Comparison of ENCODE assay signal across 9 cellular contexts in the genomic region with DNA sequence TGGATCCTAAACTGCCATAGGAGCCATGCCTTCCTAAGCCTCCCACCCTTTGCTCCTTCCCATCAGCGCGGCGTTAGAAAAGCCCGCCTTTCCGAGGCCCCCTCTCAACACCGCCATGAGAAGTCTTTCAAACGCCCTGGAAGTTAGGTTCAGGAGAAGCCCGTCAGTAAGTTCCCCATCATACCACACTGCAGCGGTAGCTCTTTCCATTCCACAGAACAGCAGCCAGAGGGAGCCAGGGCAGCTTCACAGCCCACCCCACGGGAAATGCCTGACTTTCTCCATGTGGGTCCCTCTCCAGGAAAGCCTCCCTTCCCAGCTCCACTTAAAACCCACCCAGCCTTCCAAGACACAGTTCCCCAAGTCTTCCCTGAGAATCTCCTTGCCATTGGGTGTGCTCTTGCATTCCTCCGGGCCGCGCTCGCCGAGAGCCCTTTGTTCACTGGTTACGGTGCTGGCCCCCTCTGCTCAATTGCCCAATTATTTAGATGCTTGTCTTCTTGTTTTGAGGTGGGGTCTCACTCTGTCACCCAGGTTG. TPM values are rescaled to one million over a fixed set of nuclear protein-coding genes. Genes with fewer than 3 reads are reported as not detected.
DNase-seq lines count a peak whose midpoint lies in the region; ATAC-seq and TF ChIP-seq lines count a peak whose summit lies in the region.
"Had no signal": no experiment of that assay in that cellular context is flagged by ENCODE, and none has a peak within 500 bp of the region (broad histone marks: within the 10 kb centered on the region; RNA-seq: fewer than 3 reads in every experiment).

No MANE protein-coding gene starts in this region.

- no peaks in the 10 kb centered on the region for H3K27me3 ChIP-seq in fibroblast of lung (ENCODE audit: control insufficient read depth, insufficient read depth, low read length)

- no peaks in the 10 kb centered on the region for H4K20me1 ChIP-seq in fibroblast of lung (ENCODE audit: control insufficient read depth, extremely low read depth, insufficient read depth, low read length)

- no peak overlapping the region for H3K9ac ChIP-seq in fibroblast of lung (ENCODE audit: insufficient read depth, low read length)
- H3K9ac ChIP-seq: KMS-11 had no signal

- no peak overlapping the region for H3K27ac ChIP-seq in fibroblast of lung (ENCODE audit: insufficient read depth, low read length)
- H3K27ac ChIP-seq: KMS-11 had no signal

- peak; percentile 45 to 72 for TF ChIP-seq CTCF in fibroblast of lung (conservative IDR thresholded peaks at IDR 0.05 in 1 of 2, IDR thresholded peaks at IDR 0.05 in 1 of 2; ENCODE audit: low read depth in 1 of 2, low read length in 2 of 2)

- H3K4me3 ChIP-seq in fibroblast of lung (replicated peaks in 1 of 4; ENCODE audit: control extremely low read depth in 1 of 4, insufficient read depth in 1 of 4, low read depth in 3 of 4, low read length in 4 of 4) = no peak overlapping the region

- H3K9me3 ChIP-seq in fibroblast of lung (ENCODE audit: control insufficient read depth, insufficient read depth, low read depth, low read length) = no peaks in the 10 kb centered on the region

- peak; percentile 35 for DNase-seq in ELR (ENCODE audit: low read depth)
- peak; percentile 7 for DNase-seq in SK-MEL-5 (ENCODE audit: low read depth, low spot score)
- DNase-seq in fibroblast of lung (ENCODE audit: low read depth in 2 of 2) = peak; percentile 31 to 57
- DNase-seq in pons (ENCODE audit: low spot score) = peak; percentile 57
- no peak for DNase-seq in LoVo (ENCODE audit: low spot score)
- no peak for DNase-seq in NCI-H2029 treated with DMSO at 0.1 percent for 48 hours (lab: John Stamatoyannopoulos, UW)

- H3K4me1 ChIP-seq in fibroblast of lung (ENCODE audit: control insufficient read depth, extremely low read depth, insufficient read depth, low read length) = peaks cover 5% of the 10 kb centered on the region

- peak overlapping the region; percentile 82 for H3K4me2 ChIP-seq in fibroblast of lung (ENCODE audit: extremely low read depth, insufficient read depth, low read length)

- ATAC-seq in HG02642 (IDR thresholded peaks at IDR 0.05; ENCODE audit: poor library complexity, unreplicated experiment) (no peak), HG02571 (IDR thresholded peaks at IDR 0.05; ENCODE audit: unreplicated experiment) (no peak)

- no peak overlapping the region for H2AFZ ChIP-seq in fibroblast of lung (ENCODE audit: low read length)

- in situ Hi-C loops in SK-MEL-5 (cut with HindIII; ENCODE audit: low pct_unique_long_range_greater_than_20kb, low sequenced_read_pairs) = no loop called here

- no peaks in the 10 kb centered on the region for H3K36me3 ChIP-seq in fibroblast of lung (ENCODE audit: control insufficient read depth, insufficient read depth, low read length)

- no peaks in the 10 kb centered on the region for H3K79me2 ChIP-seq in fibroblast of lung (ENCODE audit: control insufficient read depth, insufficient read depth, low read length)

RNA-seq across cellular contexts. Expression of a gene that starts 28.7 kb away (rescaled TPM):
- total RNA-seq in SK-MEL-5 (2014; rRNA removed; shearing (Covaris generic)) = 2.4 and 2.9 TPM in 2 replicates
- 4.2 and 6.0 TPM in 2 replicates for polyA plus RNA-seq in SK-MEL-5 (2015; cell fraction: cytosol; rRNA removed)
- polyA plus RNA-seq in SK-MEL-5 (2015; cell fraction: nucleus; rRNA removed) = 4.3 and 5.6 TPM in 2 replicates
- 19.5 and 22.3 TPM in 2 replicates for total RNA-seq in fibroblast of lung
- polyA plus RNA-seq in fibroblast of lung = 11.7 and 13.8 TPM in 2 replicates
- polyA plus RNA-seq in fibroblast of lung (2012) = 9.4 and 9.8 TPM in 2 replicates
- 11.9 and 13.1 TPM in 2 replicates for polyA minus RNA-seq in fibroblast of lung (ENCODE audit: low replicate concordance)

RNA-seq across cellular contexts. Expression of a gene that starts 44.9 kb away (rescaled TPM):
- total RNA-seq in SK-MEL-5 (2014; rRNA removed; shearing (Covaris generic)) = 45.1 and 49.1 TPM in 2 replicates
- 57.6 and 67.2 TPM in 2 replicates for polyA plus RNA-seq in SK-MEL-5 (2015; cell fraction: cytosol; rRNA removed)
- 45.2 and 52.3 TPM in 2 replicates for polyA plus RNA-seq in SK-MEL-5 (2015; cell fraction: nucleus; rRNA removed)
- 88.6 and 135 TPM in 2 replicates for total RNA-seq in fibroblast of lung
- 86.2 and 96.4 TPM in 2 replicates for polyA plus RNA-seq in fibroblast of lung
- polyA plus RNA-seq in fibroblast of lung (2012) = 65.1 and 75.5 TPM in 2 replicates
- polyA minus RNA-seq in fibroblast of lung (ENCODE audit: low replicate concordance) = 458 and 490 TPM in 2 replicates

RNA-seq across cellular contexts. Expression of a gene that starts 56.0 kb away (rescaled TPM):
- total RNA-seq in SK-MEL-5 (2014; rRNA removed; shearing (Covaris generic)) = not detected in 2 replicates
- polyA plus RNA-seq in SK-MEL-5 (2015; cell fraction: cytosol; rRNA removed) = not detected in 2 replicates
- not detected in 2 replicates for polyA plus RNA-seq in SK-MEL-5 (2015; cell fraction: nucleus; rRNA removed)
- total RNA-seq in fibroblast of lung = not detected in 2 replicates
- polyA plus RNA-seq in fibroblast of lung = 0.10 TPM in 1 of 2 replicates, not detected in the other
- polyA plus RNA-seq in fibroblast of lung (2012) = not detected in 2 replicates
- not detected in 2 replicates for polyA minus RNA-seq in fibroblast of lung (ENCODE audit: low replicate concordance)

Comparison
In these comparisons a context has a peak if more than half of its experiments do, and no peak if none do; other contexts are left out.
1. DNase-seq: peak in ELR (single experiment), SK-MEL-5 (single experiment), fibroblast of lung (2 of 2) and pons (single experiment); none in LoVo (single experiment) and NCI-H2029 treated with DMSO at 0.1 percent for 48 hours (single experiment).